9 cellular contexts compared by ENCODE assay signal in the genomic region with DNA sequence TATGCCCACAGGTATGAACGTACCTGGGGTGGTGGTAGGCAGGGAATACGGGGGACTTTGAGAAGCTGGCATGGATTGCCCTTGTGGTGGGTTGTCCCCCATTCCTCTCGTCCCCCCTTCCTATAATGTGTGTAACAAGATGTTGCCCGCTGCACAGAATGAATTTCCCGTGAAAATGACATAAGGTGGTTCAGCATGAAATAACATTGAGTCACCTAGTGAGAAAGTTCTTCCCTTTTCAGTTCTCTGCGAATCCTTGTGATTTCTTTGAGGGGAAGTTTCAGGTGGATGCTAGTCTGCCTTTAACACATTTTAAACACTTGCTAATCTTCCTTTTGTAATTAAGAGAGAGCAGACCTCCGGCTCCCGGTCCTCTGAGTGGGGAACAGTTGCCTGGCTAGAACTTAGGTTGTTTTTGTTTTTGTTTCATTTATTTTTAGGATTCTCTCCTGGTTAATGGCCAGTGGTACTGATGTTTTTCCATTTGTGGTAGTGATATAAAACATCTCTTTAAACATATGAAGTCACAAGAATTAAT. TPM values are rescaled to one million over a fixed set of nuclear protein-coding genes. Genes with fewer than 3 reads are reported as not detected.
DNase-seq lines count a peak whose midpoint lies in the region; ATAC-seq lines count a peak whose summit lies in the region.
"Had no signal": no experiment of that assay in that cellular context is flagged by ENCODE, and none has a peak within 500 bp of the region (broad histone marks: within the 10 kb centered on the region; RNA-seq: fewer than 3 reads in every experiment).

No MANE protein-coding gene starts in this region.

- no peak overlapping the region for H3K27ac Mint-ChIP-seq in activated naive CD4-positive, alpha-beta T cell treated with anti-CD3 and anti-CD28 coated beads, Interleukin-2, amount 50 U/mL, for 24 hours
- no peak overlapping the region for H3K27ac Mint-ChIP-seq in activated naive CD4-positive, alpha-beta T cell treated with anti-CD3 and anti-CD28 coated beads, Interleukin-2, amount 50 U/mL, for 72 hours
- no peak overlapping the region for H3K27ac Mint-ChIP-seq in activated CD4-positive, alpha-beta memory T cell treated with anti-CD3 and anti-CD28 coated beads for 36 hours
- H3K27ac Mint-ChIP-seq in stimulated activated memory B cell treated with anti-CD40 and anti-IgM and Interleukin-4, amounts not matched to agents 10 μg/mL and 1 μg/mL and 100 μg/mL, for 72 hours = no peak overlapping the region

- peak overlapping the region; percentile 58 for H3K4me3 Mint-ChIP-seq in activated naive CD4-positive, alpha-beta T cell treated with anti-CD3 and anti-CD28 coated beads, Interleukin-2, amount 50 U/mL, for 24 hours
- H3K4me3 Mint-ChIP-seq in activated CD4-positive, alpha-beta memory T cell treated with anti-CD3 and anti-CD28 coated beads for 36 hours = peak overlapping the region; percentile 80
- H3K4me3 Mint-ChIP-seq in stimulated activated memory B cell treated with anti-CD40 and anti-IgM and Interleukin-4, amounts not matched to agents 10 μg/mL and 1 μg/mL and 100 μg/mL, for 72 hours = peak overlapping the region; percentile 78

- intact Hi-C loops in activated CD4-positive, alpha-beta memory T cell treated with anti-CD3 and anti-CD28 coated beads for 36 hours (cut with micrococcal nuclease) = no loop called here

- CTCF ChIA-PET in activated CD4-positive, alpha-beta memory T cell treated with anti-CD3 and anti-CD28 coated beads for 36 hours (lab: Charles Lee) = interaction anchor here (0.6 to 10.0 kb wide), 3 partner anchors 18 to 157 kb away, joined by 3 to 87 read pairs (median 6); no protein-coding TSS in a partner anchor

- no peaks in the 10 kb centered on the region for H3K36me3 Mint-ChIP-seq in activated naive CD4-positive, alpha-beta T cell treated with anti-CD3 and anti-CD28 coated beads, Interleukin-2, amount 50 U/mL, for 24 hours
- H3K36me3 Mint-ChIP-seq in activated naive CD4-positive, alpha-beta T cell treated with anti-CD3 and anti-CD28 coated beads, Interleukin-2, amount 50 U/mL, for 72 hours = no peaks in the 10 kb centered on the region
- no peaks in the 10 kb centered on the region for H3K36me3 Mint-ChIP-seq in activated CD4-positive, alpha-beta memory T cell treated with anti-CD3 and anti-CD28 coated beads for 36 hours
- peaks cover 16% of the 10 kb centered on the region for H3K36me3 Mint-ChIP-seq in stimulated activated memory B cell treated with anti-CD40 and anti-IgM and Interleukin-4, amounts not matched to agents 10 μg/mL and 1 μg/mL and 100 μg/mL, for 72 hours

- peaks cover 12% of the 10 kb centered on the region for H3K27me3 Mint-ChIP-seq in activated naive CD4-positive, alpha-beta T cell treated with anti-CD3 and anti-CD28 coated beads, Interleukin-2, amount 50 U/mL, for 24 hours
- H3K27me3 Mint-ChIP-seq in activated CD4-positive, alpha-beta memory T cell treated with anti-CD3 and anti-CD28 coated beads for 36 hours = peaks cover 11% of the 10 kb centered on the region
- peaks cover 59% of the 10 kb centered on the region for H3K27me3 Mint-ChIP-seq in stimulated activated memory B cell treated with anti-CD40 and anti-IgM and Interleukin-4, amounts not matched to agents 10 μg/mL and 1 μg/mL and 100 μg/mL, for 72 hours

- H3K4me1 Mint-ChIP-seq in activated naive CD4-positive, alpha-beta T cell treated with anti-CD3 and anti-CD28 coated beads, Interleukin-2, amount 50 U/mL, for 24 hours = peaks cover 11% of the 10 kb centered on the region
- H3K4me1 Mint-ChIP-seq in activated CD4-positive, alpha-beta memory T cell treated with anti-CD3 and anti-CD28 coated beads for 36 hours (ENCODE audit: low read depth) = peaks cover 9% of the 10 kb centered on the region
- H3K4me1 Mint-ChIP-seq in stimulated activated memory B cell treated with anti-CD40 and anti-IgM and Interleukin-4, amounts not matched to agents 10 μg/mL and 1 μg/mL and 100 μg/mL, for 72 hours = peaks cover 22% of the 10 kb centered on the region

- H3K4me3 ChIP-seq in iPS-18c (ENCODE audit: insufficient read depth, low read depth, low read length) = peak overlapping the region; percentile 85

- POLR2A ChIA-PET in activated CD4-positive, alpha-beta memory T cell treated with anti-CD3 and anti-CD28 coated beads for 36 hours (lab: Charles Lee) = no interaction called here

- no peaks in the 10 kb centered on the region for H3K9me3 ChIP-seq in iPS-18c (ENCODE audit: control insufficient read depth, insufficient read depth, low read length)
- H3K9me3 ChIP-seq: neutrophil had no signal

- no peaks in the 10 kb centered on the region for H3K9me3 Mint-ChIP-seq in activated naive CD4-positive, alpha-beta T cell treated with anti-CD3 and anti-CD28 coated beads, Interleukin-2, amount 50 U/mL, for 24 hours
- H3K9me3 Mint-ChIP-seq in activated naive CD4-positive, alpha-beta T cell treated with anti-CD3 and anti-CD28 coated beads, Interleukin-2, amount 50 U/mL, for 72 hours = no peaks in the 10 kb centered on the region
- H3K9me3 Mint-ChIP-seq in activated CD4-positive, alpha-beta memory T cell treated with anti-CD3 and anti-CD28 coated beads for 36 hours = no peaks in the 10 kb centered on the region
- no peaks in the 10 kb centered on the region for H3K9me3 Mint-ChIP-seq in stimulated activated memory B cell treated with anti-CD40 and anti-IgM and Interleukin-4, amounts not matched to agents 10 μg/mL and 1 μg/mL and 100 μg/mL, for 72 hours

- no peak for DNase-seq in activated naive CD4-positive, alpha-beta T cell treated with anti-CD3 and anti-CD28 coated beads, Interleukin-2, amount 50 U/mL, for 72 hours (ENCODE audit: low spot score in 2 of 2)
- DNase-seq in activated CD4-positive, alpha-beta memory T cell treated with anti-CD3 and anti-CD28 coated beads for 36 hours = no peak
- DNase-seq in NCI-H146 treated with DMSO at 0.1 percent for 48 hours (lab: John Stamatoyannopoulos, UW; ENCODE audit: unreplicated experiment) (no peak), DMS79 treated with DMSO at 0.1 percent for 48 hours (lab: John Stamatoyannopoulos, UW) (no peak), SKM-1 (lab: John Stamatoyannopoulos, UW; ENCODE audit: unreplicated experiment) (no peak)

- ATAC-seq in activated naive CD4-positive, alpha-beta T cell treated with anti-CD3 and anti-CD28 coated beads, Interleukin-2, amount 50 U/mL, for 72 hours = no peak
- ATAC-seq in stimulated activated memory B cell treated with anti-CD40 and anti-IgM and Interleukin-4, amounts not matched to agents 10 μg/mL and 1 μg/mL and 100 μg/mL, for 72 hours = no peak

RNA-seq across cellular contexts. Expression of gene RAP1GAP2, which starts 58.9 kb away (rescaled TPM):
- total RNA-seq in activated naive CD4-positive, alpha-beta T cell treated with anti-CD3 and anti-CD28 coated beads, Interleukin-2, amount 50 U/mL, for 72 hours = under 1 TPM; 0.29 to 0.50 TPM
- total RNA-seq in activated CD4-positive, alpha-beta memory T cell treated with anti-CD3 and anti-CD28 coated beads for 36 hours = 1 to 10 TPM; 1.9 to 2.3 TPM
